In the genomic region with DNA sequence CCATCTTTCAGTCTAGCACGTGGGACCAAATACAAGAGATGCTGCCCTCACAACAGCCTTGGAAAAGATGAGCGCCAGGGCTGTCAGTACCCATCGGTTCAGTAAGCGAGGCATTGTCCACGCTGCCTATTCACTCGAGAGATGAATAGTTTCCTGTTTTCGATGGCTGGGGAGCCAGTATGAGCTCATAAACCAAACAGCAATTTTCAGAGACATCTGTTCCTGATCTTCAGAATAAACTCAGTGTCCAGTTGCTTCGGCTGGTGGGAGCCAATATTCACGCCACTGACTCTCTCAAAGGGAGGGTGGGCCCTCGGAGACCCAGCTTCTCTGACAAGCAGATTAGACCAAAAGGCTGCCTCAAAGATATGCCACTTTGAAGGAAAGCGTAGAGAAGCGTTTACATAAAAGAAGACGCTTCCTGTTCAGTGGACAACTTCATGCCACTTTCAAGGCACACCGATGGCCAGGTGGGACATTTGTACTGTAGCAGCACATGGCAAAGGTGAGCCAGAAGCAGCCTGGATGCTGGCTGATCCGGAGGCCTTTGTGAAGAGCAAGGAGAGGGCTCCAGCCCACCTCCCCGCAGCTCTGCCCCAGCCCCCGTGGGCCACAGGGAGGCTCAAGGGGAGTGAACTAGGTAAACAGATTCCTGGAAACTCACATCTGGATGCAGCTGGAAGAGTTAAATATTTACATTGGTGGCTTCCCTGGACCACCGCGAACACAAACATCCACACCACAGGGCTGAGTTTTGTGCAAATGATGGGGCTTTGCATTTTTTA, we compare ENCODE assay signal across 10 cellular contexts. TPM values are rescaled to one million over a fixed set of nuclear protein-coding genes. Genes with fewer than 3 reads are reported as not detected.
DNase-seq lines count a peak whose midpoint lies in the region; ATAC-seq and TF ChIP-seq lines count a peak whose summit lies in the region.
"Had no signal": no experiment of that assay in that cellular context is flagged by ENCODE, and none has a peak within 500 bp of the region (broad histone marks: within the 10 kb centered on the region; RNA-seq: fewer than 3 reads in every experiment).

No MANE protein-coding gene starts in this region.

- TF ChIP-seq POLR2A in transverse colon (IDR thresholded peaks at IDR 0.05): no peak

- 51 to 64% methylated on average over 19 of the region's 19 CpGs for WGBS in lung, 2 donors
- WGBS in transverse colon (ENCODE audit: low coverage in 1 of 2), 2 donors: 64 to 89% methylated on average over 2 to 19 of the region's 19 CpGs

- H3K4me3 ChIP-seq in coronary artery (no peak overlapping the region), lung (no peak overlapping the region), transverse colon (no peak overlapping the region)

- H3K36me3 ChIP-seq in lung (ENCODE audit: control insufficient read depth in 2 of 2, insufficient read depth in 2 of 2, low read length in 2 of 2) (peaks cover 0 to 48% of the 10 kb centered on the region in 2 donors), transverse colon (peaks cover 0 to 18% (median 0%) of the 10 kb centered on the region in 4 donors)

- ATAC-seq in lung (ENCODE audit: insufficient read depth, low FRiP score) (no peak), GM18861 (IDR thresholded peaks at IDR 0.05; ENCODE audit: unreplicated experiment) (no peak)

- H3K9me3 ChIP-seq in lung (ENCODE audit: control insufficient read depth in 2 of 2, insufficient read depth in 1 of 2, low read length in 1 of 2): no peaks in the 10 kb centered on the region
- no peaks in the 10 kb centered on the region for H3K9me3 ChIP-seq in transverse colon

- H3K27ac ChIP-seq in coronary artery: peak overlapping the region; percentile 59 to 92
- H3K27ac ChIP-seq in lung (ENCODE audit: low read depth in 1 of 2, low read length in 1 of 2): peak overlapping the region; percentile 58 to 61
- peak overlapping the region; percentile 48 to 84 (median 70) for H3K27ac ChIP-seq in transverse colon

- intact Hi-C loops in transverse colon (cut with DNase I; ENCODE audit: low total_unique reads): loop anchor here (5.0 kb wide), 1 partner anchor 54 kb away; no protein-coding TSS in a partner anchor

- DNase-seq in SHP77 (lab: John Stamatoyannopoulos, UW) (peak; percentile 10 to 14), SHP77 treated with DMSO at 0.1 percent for 48 hours (lab: John Stamatoyannopoulos, UW) (no peak), coronary artery (ENCODE audit: low spot score) (no peak), lung (ENCODE audit: low spot score) (no peak), transverse colon (no peak), DMS79 (lab: John Stamatoyannopoulos, UW) (no peak), glomerular visceral epithelial cell (ENCODE audit: extremely low spot score) (no peak)
- DNase-seq: activated CD4-positive, alpha-beta T cell treated with anti-CD3 and anti-CD28 coated beads for 1 hour; NCI-H446 had no signal

- H3K4me1 ChIP-seq in lung (ENCODE audit: control insufficient read depth in 2 of 2, insufficient read depth in 2 of 2, low read length in 2 of 2) (peaks cover 6 to 36% of the 10 kb centered on the region in 2 donors), transverse colon (peaks cover 32 to 73% (median 55%) of the 10 kb centered on the region in 4 donors)

- TF ChIP-seq CTCF in coronary artery (IDR thresholded peaks at IDR 0.05) (no peak), lung (IDR thresholded peaks at IDR 0.05; ENCODE audit: control extremely low read depth, extremely low read depth) (no peak), transverse colon (IDR thresholded peaks at IDR 0.05) (no peak)

- H3K27me3 ChIP-seq in lung (ENCODE audit: control insufficient read depth, insufficient read depth): no peaks in the 10 kb centered on the region
- H3K27me3 ChIP-seq in transverse colon: no peaks in the 10 kb centered on the region

- no peak for TF ChIP-seq EP300 in transverse colon (IDR thresholded peaks at IDR 0.05; ENCODE audit: low read depth)

- in situ Hi-C loops in transverse colon (cut with MboI; ENCODE audit: low pct_ligation_motif_present in 1 of 4, low pct_unique_long_range_greater_than_20kb in 1 of 4, low sequenced_read_pairs in 3 of 4): no loop called here

RNA-seq across cellular contexts. Expression of gene TIMM22, which starts 6.0 kb away (rescaled TPM):
- 10 to 100 TPM; 11.3 to 12.2 TPM for total RNA-seq in lung
- 1 to 10 TPM; 7.2 to 8.4 TPM for polyA plus RNA-seq in lung
- total RNA-seq in transverse colon: 10 to 100 TPM; 10.5 to 17.6 (median 12.1) TPM

RNA-seq across cellular contexts. Expression of gene NXN, which starts 23.4 kb away (rescaled TPM):
- total RNA-seq in lung: 10 to 100 TPM; 49.3 to 57.7 TPM
- polyA plus RNA-seq in lung: 10 to 100 TPM; 17.6 to 30.5 TPM
- 100 to 1,000 TPM in 1 of 4 donors, 10 to 100 TPM in 3; 10.6 to 222 (median 13.8) TPM for total RNA-seq in transverse colon

Comparison
In these comparisons a context has a peak if more than half of its experiments do, and no peak if none do; other contexts are left out.
1. DNase-seq: peak in SHP77 (2 of 2); none in SHP77 treated with DMSO at 0.1 percent for 48 hours (single experiment), coronary artery (single experiment), lung (single experiment), transverse colon (single experiment), DMS79 (single experiment) and glomerular visceral epithelial cell (single experiment).
2. Peak in every context shown above with its lines, with median percentiles within 50 percentile points of each other: H3K27ac ChIP-seq.